Comparison of ENCODE assay signal across 8 cellular contexts in the genomic region with DNA sequence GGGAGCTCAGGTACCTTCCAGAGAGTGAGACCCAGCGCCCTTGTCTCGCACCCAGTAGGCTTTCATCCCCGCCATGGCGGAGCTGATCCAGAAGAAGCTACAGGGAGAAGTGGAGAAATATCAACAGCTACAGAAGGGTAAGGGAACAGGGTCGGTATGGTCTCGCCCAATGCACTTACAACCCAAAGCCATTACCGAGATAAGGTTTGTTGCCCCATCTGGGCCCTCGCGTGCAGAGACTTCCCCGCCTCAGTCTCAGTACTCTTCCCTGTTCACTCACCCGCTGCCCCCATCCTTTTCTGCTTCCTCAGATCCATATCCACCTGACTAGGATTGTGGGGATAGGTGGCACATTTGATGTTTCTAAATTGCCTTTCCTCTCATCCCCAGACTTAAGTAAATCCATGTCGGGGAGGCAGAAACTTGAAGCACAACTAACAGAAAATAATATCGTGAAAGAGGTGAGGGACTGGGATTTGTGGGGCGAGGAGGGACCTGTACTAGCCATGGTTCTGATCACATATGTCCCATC. TPM values are rescaled to one million over a fixed set of nuclear protein-coding genes. Genes with fewer than 3 reads are reported as not detected.
DNase-seq lines count a peak whose midpoint lies in the region; ATAC-seq and TF ChIP-seq lines count a peak whose summit lies in the region.

No MANE protein-coding gene starts in this region.

- H3K79me1 ChIP-seq in IMR-90 (ENCODE audit: low read depth in 1 of 2, low read length in 2 of 2) = peaks cover 27 to 53% of the 10 kb centered on the region in 2 experiments

- H2AK5ac ChIP-seq in IMR-90 (ENCODE audit: low read depth, low read length) = peak overlapping the region; percentile 16; the same call in 1 of the 2 replicates

- H3K9ac ChIP-seq in IMR-90 (ENCODE audit: low read depth, low read length) = peak overlapping the region; percentile 93

- peak overlapping the region; percentile 88 for H3K4ac ChIP-seq in IMR-90 (ENCODE audit: low read depth, low read length)

- intact Hi-C loops in IMR-90 (cut with micrococcal nuclease) = no loop called here

- ATAC-seq in GM18907 (IDR thresholded peaks at IDR 0.05; ENCODE audit: unreplicated experiment) = peak; percentile 4
- ATAC-seq in IMR-90 (ENCODE audit: low read depth) = peak; percentile 6
- ATAC-seq in central memory CD8-positive, alpha-beta T cell (replicated peaks; ENCODE audit: extremely low read depth, poor library complexity, severe bottlenecking) = peak; percentile 15

- no peak for TF ChIP-seq POLR2A in IMR-90 (IDR thresholded peaks at IDR 0.05; ENCODE audit: low read depth, low read length)

- peaks cover 3% of the 10 kb centered on the region; the same call in 1 of the 2 replicates for H3K9me1 ChIP-seq in IMR-90 (ENCODE audit: insufficient read depth, low read length)

- no peaks in the 10 kb centered on the region for H3K9me3 ChIP-seq in IMR-90 (ENCODE audit: control insufficient read depth, insufficient read depth, low read length)
- no peaks in the 10 kb centered on the region for H3K9me3 ChIP-seq in muscle layer of duodenum (ENCODE audit: control insufficient read depth in 1 of 2, low read length in 2 of 2)

- H2BK15ac ChIP-seq in IMR-90 (ENCODE audit: low read depth, low read length) = no peak overlapping the region

- POLR2A ChIA-PET in IMR-90 (lab: Charles Lee; ENCODE audit: unreplicated experiment) = interaction anchor here (1.3 kb wide), 1 partner anchor 12 kb away, joined by 10 read pairs; no protein-coding TSS in a partner anchor

- WGBS in IMR-90 (ENCODE audit: extremely low coverage in 2 of 2, insufficient read length in 1 of 2), 2 experiments = 0% methylated on average over 2 of the region's 14 CpGs; no CpG with 5 or more reads in 1 of the 2 experiments

- H3K56ac ChIP-seq in IMR-90 (ENCODE audit: extremely low read depth, insufficient read depth, low read length) = peak overlapping the region; percentile 64

- peak overlapping the region; percentile 84 for H3K4me3 ChIP-seq in IMR-90 (ENCODE audit: insufficient read depth, low read depth, low read length)
- H3K4me3 ChIP-seq in muscle layer of duodenum (ENCODE audit: low read depth in 1 of 2, low read length in 2 of 2) = peak overlapping the region; percentile 97 to 99

- dilution Hi-C loops in IMR-90 (cut with HindIII; ENCODE audit: low sequenced_read_pairs, unreplicated experiment) = no loop called here

- H3K27ac Mint-ChIP-seq in central memory CD8-positive, alpha-beta T cell (ENCODE audit: low read depth) = peak overlapping the region; percentile 92

- H3K4me1 Mint-ChIP-seq in central memory CD8-positive, alpha-beta T cell = peaks cover 46% of the 10 kb centered on the region

- H3K36me3 ChIP-seq in IMR-90 (ENCODE audit: control insufficient read depth, insufficient read depth, low read length) (peaks cover 38% of the 10 kb centered on the region), muscle layer of duodenum (ENCODE audit: control insufficient read depth in 1 of 2, insufficient read depth in 2 of 2, low read length in 2 of 2) (peaks cover 24 to 55% of the 10 kb centered on the region in 2 donors)

- H3K4me2 ChIP-seq in IMR-90 (ENCODE audit: low read depth, low read length) = peak overlapping the region; percentile 97

- H4K91ac ChIP-seq in IMR-90 (ENCODE audit: insufficient read depth, low read depth, low read length) = peak overlapping the region; percentile 60; the same call in 1 of the 2 replicates

- peak overlapping the region; percentile 53 to 94 for H4K8ac ChIP-seq in IMR-90 (ENCODE audit: low read depth in 2 of 2, low read length in 2 of 2)

- H3K27ac ChIP-seq in IMR-90 (ENCODE audit: insufficient read depth, low read length) (peak overlapping the region; percentile 78), muscle layer of duodenum (ENCODE audit: low read length) (peak overlapping the region; percentile 92)

- peaks cover 25% of the 10 kb centered on the region for H3K36me3 Mint-ChIP-seq in central memory CD8-positive, alpha-beta T cell (ENCODE audit: insufficient read depth)

- H3K4me3 Mint-ChIP-seq in central memory CD8-positive, alpha-beta T cell = peak overlapping the region; percentile 94

- DNase-seq in IMR-90 = no peak
- no peak for DNase-seq in central memory CD8-positive, alpha-beta T cell (ENCODE audit: low spot score in 2 of 2)
- DNase-seq in NCI-H524 (lab: John Stamatoyannopoulos, UW) = no peak
- DNase-seq in NCI-H2029 (lab: John Stamatoyannopoulos, UW) = no peak
- DNase-seq in NCI-H82 (lab: John Stamatoyannopoulos, UW) = no peak
- DNase-seq in MV-4-11 (lab: John Stamatoyannopoulos, UW) = no peak

- 0 out of 2 replicates have a peak overlapping the region, but pooled peaks have one; percentile 59 for H3K23ac ChIP-seq in IMR-90 (ENCODE audit: low read depth, low read length)

- TF ChIP-seq CTCF in IMR-90 (conservative IDR thresholded peaks at IDR 0.05; ENCODE audit: low read depth, low read length) = no peak

- no peaks in the 10 kb centered on the region for H3K27me3 Mint-ChIP-seq in central memory CD8-positive, alpha-beta T cell

- in situ Hi-C loops in IMR-90 (cut with MboI; ENCODE audit: low sequenced_read_pairs) = no loop called here

- peak overlapping the region; percentile 65 for H2BK5ac ChIP-seq in IMR-90 (ENCODE audit: low read depth, low read length, poor library complexity, severe bottlenecking)

- H4K20me1 ChIP-seq in IMR-90 (ENCODE audit: insufficient read depth, low read length) = no peaks in the 10 kb centered on the region

- no peak overlapping the region for H3K18ac ChIP-seq in IMR-90 (ENCODE audit: low read depth, low read length)

- H2AK9ac ChIP-seq in IMR-90 (replicated peaks; ENCODE audit: low read depth, low read length, poor library complexity) = peak overlapping the region; percentile 91

- no peak overlapping the region for H2BK20ac ChIP-seq in IMR-90 (ENCODE audit: low read depth, low read length)

- BruUV-seq in IMR-90 (replicated peaks; lab: Mats Ljungman, UMichigan) = TSS peak; percentile 96

- no peaks in the 10 kb centered on the region for H3K9me3 Mint-ChIP-seq in central memory CD8-positive, alpha-beta T cell

- H3K27me3 ChIP-seq in IMR-90 (ENCODE audit: control insufficient read depth, insufficient read depth, low read length) = no peaks in the 10 kb centered on the region
- no peaks in the 10 kb centered on the region for H3K27me3 ChIP-seq in muscle layer of duodenum (ENCODE audit: low read depth, low read length)

- CTCF ChIA-PET in IMR-90 (lab: Yijun Ruan, JAX) = interaction anchor here (0.8 kb wide), 1 partner anchor 9 kb away, joined by 5 read pairs; no protein-coding TSS in a partner anchor

- TF ChIP-seq RAD21 in IMR-90 (IDR thresholded peaks at IDR 0.05; ENCODE audit: low read length) = no peak

- peak overlapping the region; percentile 73 for H4K5ac ChIP-seq in IMR-90 (ENCODE audit: low read depth, low read length)

- H2AFZ ChIP-seq in IMR-90 (replicated peaks; ENCODE audit: low read length, poor library complexity) = peak overlapping the region; percentile 94

- peak overlapping the region; percentile 73; the same call in 1 of the 2 replicates for H3K14ac ChIP-seq in IMR-90 (replicated peaks; ENCODE audit: low read depth, low read length)

- no peak overlapping the region for H2BK120ac ChIP-seq in IMR-90 (ENCODE audit: low read depth, low read length)

- H3K4me1 ChIP-seq in IMR-90 (ENCODE audit: control insufficient read depth, insufficient read depth, low read length) (peaks cover 7% of the 10 kb centered on the region), muscle layer of duodenum (ENCODE audit: control insufficient read depth in 1 of 2, insufficient read depth in 2 of 2, low read length in 2 of 2) (peaks cover 14 to 27% of the 10 kb centered on the region in 2 donors)

TF ChIP-seq in IMR-90, 13 proteins besides CTCF, POLR2A, EP300 and RAD21 (continues in another document):
- no peak for TF ChIP-seq MAZ (IDR thresholded peaks at IDR 0.05; ENCODE audit: borderline replicate concordance, low read depth, low read length)
- no peak for TF ChIP-seq FOS (IDR thresholded peaks at IDR 0.05; ENCODE audit: low read depth, low read length)
- no peak for TF ChIP-seq CEBPB (IDR thresholded peaks at IDR 0.05; ENCODE audit: low read depth, low read length)
- no peak for TF ChIP-seq USF2 (IDR thresholded peaks at IDR 0.05; ENCODE audit: low read depth, low read length)
- no peak for TF ChIP-seq MAFK (IDR thresholded peaks at IDR 0.05; ENCODE audit: low read depth, low read length)
- no peak for TF ChIP-seq BHLHE40 (IDR thresholded peaks at IDR 0.05; ENCODE audit: low read depth, low read length)
- no peak for TF ChIP-seq CHD1 (IDR thresholded peaks at IDR 0.05; ENCODE audit: low read depth, low read length)
- TF ChIP-seq RCOR1 (IDR thresholded peaks at IDR 0.05; ENCODE audit: insufficient replicate concordance, low read length) = no peak
- TF ChIP-seq NFE2L2 (IDR thresholded peaks at IDR 0.05; ENCODE audit: low read depth, low read length) = no peak

RNA-seq across cellular contexts. Expression of gene PFDN6, which starts 0.4 kb away (rescaled TPM):
- 24.4 and 41.7 TPM in 2 replicates for total RNA-seq in IMR-90 (2012; rRNA removed)
- polyA plus RNA-seq in IMR-90 (2012; rRNA removed) = 76.5 and 92.1 TPM in 2 replicates
- 14.6 and 24.2 TPM in 2 replicates for polyA plus RNA-seq in IMR-90 (2012; cell fraction: cytosol; rRNA removed)
- 12.9 and 43.5 TPM in 2 replicates for polyA plus RNA-seq in IMR-90 (2012; cell fraction: nucleus; rRNA removed; ENCODE audit: low replicate concordance)

RNA-seq across cellular contexts. Expression of gene WDR46, which starts 0.8 kb away (rescaled TPM):
- 68.9 and 73.8 TPM in 2 replicates for total RNA-seq in IMR-90 (2012; rRNA removed)
- 81.6 and 88.0 TPM in 2 replicates for polyA plus RNA-seq in IMR-90 (2012; rRNA removed)
- 44.6 and 48.8 TPM in 2 replicates for polyA plus RNA-seq in IMR-90 (2012; cell fraction: cytosol; rRNA removed)
- polyA plus RNA-seq in IMR-90 (2012; cell fraction: nucleus; rRNA removed; ENCODE audit: low replicate concordance) = 196 and 239 TPM in 2 replicates

RNA-seq across cellular contexts. Expression of gene RGL2, which starts 8.9 kb away (rescaled TPM):
- total RNA-seq in IMR-90 (2012; rRNA removed) = 4.1 and 4.4 TPM in 2 replicates
- 26.9 TPM in 2 replicates for polyA plus RNA-seq in IMR-90 (2012; rRNA removed)
- 15.3 and 19.7 TPM in 2 replicates for polyA plus RNA-seq in IMR-90 (2012; cell fraction: cytosol; rRNA removed)
- polyA plus RNA-seq in IMR-90 (2012; cell fraction: nucleus; rRNA removed; ENCODE audit: low replicate concordance) = 198 and 258 TPM in 2 replicates

RNA-seq across cellular contexts. Expression of gene B3GALT4, which starts 12.9 kb away (rescaled TPM):
- 0.72 and 0.83 TPM in 2 replicates for total RNA-seq in IMR-90 (2012; rRNA removed)
- 0.49 and 0.70 TPM in 2 replicates for polyA plus RNA-seq in IMR-90 (2012; rRNA removed)
- 0.90 and 1.5 TPM in 2 replicates for polyA plus RNA-seq in IMR-90 (2012; cell fraction: cytosol; rRNA removed)
- 0.18 and 0.47 TPM in 2 replicates for polyA plus RNA-seq in IMR-90 (2012; cell fraction: nucleus; rRNA removed; ENCODE audit: low replicate concordance)

RNA-seq across cellular contexts. Expression of gene RPS18, which starts 18.0 kb away (rescaled TPM):
- total RNA-seq in IMR-90 (2012; rRNA removed) = 6,097 and 6,577 TPM in 2 replicates
- 8,417 and 8,876 TPM in 2 replicates for polyA plus RNA-seq in IMR-90 (2012; rRNA removed)
- 5,094 and 5,254 TPM in 2 replicates for polyA plus RNA-seq in IMR-90 (2012; cell fraction: cytosol; rRNA removed)
- 1,045 and 3,302 TPM in 2 replicates for polyA plus RNA-seq in IMR-90 (2012; cell fraction: nucleus; rRNA removed; ENCODE audit: low replicate concordance)
